Comparison of ENCODE assay signal across 1 cellular context in genomic region chr14:73753887-73754880, GRCh38.
TF ChIP-seq lines count a peak whose summit lies in the region.

No MANE protein-coding gene starts in this region.

TF ChIP-seq in A549, 52 proteins besides CTCF, POLR2A, EP300 and RAD21 (continued from another document):
- TF ChIP-seq BCL3 (IDR thresholded peaks at IDR 0.05) = no peak
- no peak for TF ChIP-seq MYC (IDR thresholded peaks at IDR 0.05; ENCODE audit: borderline replicate concordance, low read length)
- TF ChIP-seq RFX5 (IDR thresholded peaks at IDR 0.05) = no peak
- no peak for TF ChIP-seq NFE2L2 (conservative IDR thresholded peaks at IDR 0.05; ENCODE audit: low read length)
- TF ChIP-seq ESRRA (IDR thresholded peaks at IDR 0.05; ENCODE audit: borderline replicate concordance, low read length) = no peak
- TF ChIP-seq EHF (CRISPR knock-in tag; IDR thresholded peaks at IDR 0.05) = no peak
TF ChIP-seq in A549: peak in this region for 0.
